ENCODE assay signal across 10 cellular contexts in the genomic region with DNA sequence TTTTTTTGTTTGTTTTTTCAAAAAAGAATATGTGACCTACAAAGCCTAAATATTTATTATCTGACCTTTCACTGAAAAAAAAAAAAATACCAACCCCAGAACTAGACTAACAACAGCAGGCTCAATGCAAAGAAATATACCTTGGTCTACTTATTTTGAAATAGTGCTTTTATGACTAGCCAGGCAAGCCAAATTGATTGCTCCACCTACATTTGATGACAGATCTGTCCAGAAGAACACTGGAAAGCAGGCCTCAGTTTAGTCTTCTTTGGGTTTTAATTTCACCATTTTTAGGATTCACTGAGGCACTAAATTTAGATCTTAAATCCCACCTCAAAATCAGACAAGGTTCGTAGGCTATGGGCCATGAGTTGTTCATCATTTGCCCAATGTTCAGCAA.
DNase-seq lines count a peak whose midpoint lies in the region; ATAC-seq and TF ChIP-seq lines count a peak whose summit lies in the region.
"Had no signal": no experiment of that assay in that cellular context is flagged by ENCODE, and none has a peak within 500 bp of the region (broad histone marks: within the 10 kb centered on the region; RNA-seq: fewer than 3 reads in every experiment).

No MANE protein-coding gene starts in this region.

- H3K9me3 ChIP-seq in HCT116 (ENCODE audit: control insufficient read depth in 1 of 2, insufficient read depth in 1 of 2, low read depth in 1 of 2, low read length in 2 of 2) (no peaks in the 10 kb centered on the region), adrenal gland (replicated peaks in 1 of 3) (no peaks in the 10 kb centered on the region), right cardiac atrium (ENCODE audit: control insufficient read depth, low read length) (no peaks in the 10 kb centered on the region), skeletal muscle tissue (ENCODE audit: control insufficient read depth in 3 of 3, low read length in 3 of 3) (no peaks in the 10 kb centered on the region)
- H3K9me3 ChIP-seq in CD4-positive, alpha-beta memory T cell (ENCODE audit: control insufficient read depth in 1 of 2, low read length in 2 of 2): no peaks in the 10 kb centered on the region

- no peaks in the 10 kb centered on the region for H3K36me3 ChIP-seq in HCT116 (ENCODE audit: control insufficient read depth in 1 of 2, insufficient read depth in 2 of 2, low read length in 2 of 2)
- peaks cover 0 to 5% of the 10 kb centered on the region in 2 donors for H3K36me3 ChIP-seq in adrenal gland (replicated peaks in 1 of 2)
- H3K36me3 ChIP-seq in skeletal muscle tissue (ENCODE audit: control insufficient read depth in 3 of 3, insufficient read depth in 3 of 3, low read length in 3 of 3): peaks cover 0 to 6% (median 5%) of the 10 kb centered on the region in 3 donors
- H3K36me3 ChIP-seq in CD4-positive, alpha-beta memory T cell (ENCODE audit: insufficient read depth, low read length): no peaks in the 10 kb centered on the region

- H3K27ac ChIP-seq in HCT116 (ENCODE audit: low read depth, low read length) (peak overlapping the region; percentile 64), adrenal gland (peak overlapping the region; percentile 62 to 90 (median 77)), right cardiac atrium (ENCODE audit: low read length) (peak overlapping the region; percentile 80), skeletal muscle tissue (ENCODE audit: low read depth, low read length) (peak overlapping the region; percentile 95)
- H3K27ac ChIP-seq in CD4-positive, alpha-beta memory T cell (ENCODE audit: low read depth, low read length): no peak overlapping the region

- no peaks in the 10 kb centered on the region for H3K9me2 ChIP-seq in HCT116 (ENCODE audit: insufficient read depth)

- no peak overlapping the region for H2AFZ ChIP-seq in HCT116 (ENCODE audit: low read depth, low read length, poor library complexity, severe bottlenecking)

- POLR2A ChIA-PET in HCT116 (lab: Charles Lee): no interaction called here
- POLR2A ChIA-PET in CD4-positive, alpha-beta memory T cell (lab: Charles Lee; ENCODE audit: partially characterized antibody): no interaction called here

- no peaks in the 10 kb centered on the region for H3K36me3 Mint-ChIP-seq in CD14-positive monocyte
- H3K36me3 Mint-ChIP-seq in CD4-positive, alpha-beta memory T cell: peaks cover 28 to 38% of the 10 kb centered on the region in 2 donors

- H3K4me1 ChIP-seq in HCT116 (ENCODE audit: control insufficient read depth in 1 of 2, insufficient read depth in 2 of 2, low read length in 2 of 2) (peaks cover 34 to 47% of the 10 kb centered on the region in 2 experiments), adrenal gland (replicated peaks in 1 of 2) (peaks cover 18 to 37% of the 10 kb centered on the region in 2 donors), right cardiac atrium (ENCODE audit: control insufficient read depth, insufficient read depth, low read length) (peaks cover 10% of the 10 kb centered on the region), skeletal muscle tissue (ENCODE audit: control insufficient read depth in 3 of 3, insufficient read depth in 3 of 3, low read length in 3 of 3) (peaks cover 38 to 47% (median 39%) of the 10 kb centered on the region in 3 donors)
- peaks cover 19% of the 10 kb centered on the region for H3K4me1 ChIP-seq in CD4-positive, alpha-beta memory T cell (ENCODE audit: insufficient read depth, low read length)

- WGBS in adrenal gland, 4 donors: 67 to 94% (median 74%) methylated on average over 1 of the region's 1 CpG
- 51% methylated on average over 1 of the region's 1 CpG for WGBS in right cardiac atrium

- TF ChIP-seq CTCF in HCT116 (IDR thresholded peaks at IDR 0.05 in 2 of 3, conservative IDR thresholded peaks at IDR 0.05 in 1 of 3; ENCODE audit: borderline replicate concordance in 1 of 3, insufficient read depth in 1 of 3, low read depth in 2 of 3, low read length in 2 of 3): no peak
- no peak for TF ChIP-seq CTCF in adrenal gland (IDR thresholded peaks at IDR 0.05)
- no peak for TF ChIP-seq CTCF in CD14-positive monocyte (IDR thresholded peaks at IDR 0.05)

- peaks cover 0 to 1% (median 0%) of the 10 kb centered on the region in 3 donors for H3K27me3 Mint-ChIP-seq in CD14-positive monocyte (ENCODE audit: low read depth in 3 of 3)
- H3K27me3 Mint-ChIP-seq in CD4-positive, alpha-beta memory T cell: no peaks in the 10 kb centered on the region
- H3K27me3 Mint-ChIP-seq: CD8-positive, alpha-beta memory T cell had no signal

- RAD21 ChIA-PET in HCT116 (lab: Charles Lee; ENCODE audit: low non-redundant PET in 1 of 2, low total read pairs in 2 of 2, uncharacterized antibody in 2 of 2, unreplicated experiment in 2 of 2): no interaction called here

- peaks cover 5% of the 10 kb centered on the region for H3K4me1 Mint-ChIP-seq in CD14-positive monocyte
- peaks cover 24 to 37% (median 28%) of the 10 kb centered on the region in 4 donors for H3K4me1 Mint-ChIP-seq in CD4-positive, alpha-beta memory T cell

- no peak for TF ChIP-seq RAD21 in HCT116 (IDR thresholded peaks at IDR 0.05; ENCODE audit: low read depth)

- H3K27ac Mint-ChIP-seq in CD14-positive monocyte: no peak overlapping the region
- H3K27ac Mint-ChIP-seq in CD4-positive, alpha-beta memory T cell: peak overlapping the region in 2 of 7 donors; percentile 23 to 88

- ATAC-seq in HCT116 (no peak), right cardiac atrium (no peak)

- peaks cover 25 to 43% (median 33%) of the 10 kb centered on the region in 7 donors for H3K9me3 Mint-ChIP-seq in CD14-positive monocyte
- peaks cover 6 to 34% (median 28%) of the 10 kb centered on the region in 8 donors for H3K9me3 Mint-ChIP-seq in CD4-positive, alpha-beta memory T cell

- CTCF ChIA-PET in HCT116 (lab: Charles Lee): interaction anchor here (1.1 kb wide), 1 partner anchor 255 kb away, joined by 5 read pairs; no protein-coding TSS in a partner anchor
- CTCF ChIA-PET in CD4-positive, alpha-beta memory T cell (lab: Charles Lee; ENCODE audit: partially characterized antibody): no interaction called here

- no peaks in the 10 kb centered on the region for H4K20me1 ChIP-seq in HCT116 (ENCODE audit: insufficient read depth)

- TF ChIP-seq POLR2A in HCT116 (IDR thresholded peaks at IDR 0.05; ENCODE audit: borderline replicate concordance, extremely low read depth, insufficient read depth, insufficient read length): no peak
- no peak for TF ChIP-seq POLR2A in adrenal gland (IDR thresholded peaks at IDR 0.05)
- no peak for TF ChIP-seq POLR2A in erythroblast (IDR thresholded peaks at IDR 0.05; ENCODE audit: low read length)

- BruUV-seq in HCT116 (replicated peaks; lab: Mats Ljungman, UMichigan): no TSS peak

- H3K27me3 ChIP-seq in HCT116 (ENCODE audit: insufficient read depth, low read length) (no peaks in the 10 kb centered on the region), adrenal gland (no peaks in the 10 kb centered on the region), right cardiac atrium (ENCODE audit: control insufficient read depth, insufficient read depth) (no peaks in the 10 kb centered on the region), skeletal muscle tissue (ENCODE audit: control insufficient read depth in 3 of 3, insufficient read depth in 3 of 3, low read length in 3 of 3) (no peaks in the 10 kb centered on the region)
- no peaks in the 10 kb centered on the region for H3K27me3 ChIP-seq in CD4-positive, alpha-beta memory T cell (ENCODE audit: insufficient read depth, low read length)

- H3K9ac ChIP-seq in HCT116 (ENCODE audit: low read length): peak overlapping the region; percentile 40
- H3K9ac ChIP-seq in skeletal muscle tissue (ENCODE audit: low read depth in 1 of 3, low read length in 3 of 3): peak overlapping the region; percentile 1 to 66 (median 58)

- intact Hi-C loops in HCT116 (cut with micrococcal nuclease) (no loop called here), adrenal gland (cut with DNase I) (no loop called here), right cardiac atrium (cut with DNase I) (no loop called here), CD14-positive monocyte (cut with micrococcal nuclease) (no loop called here)
- intact Hi-C loops in CD4-positive, alpha-beta memory T cell (cut with micrococcal nuclease): no loop called here

- no peak overlapping the region for H3K4me3 Mint-ChIP-seq in CD14-positive monocyte
- H3K4me3 Mint-ChIP-seq in CD4-positive, alpha-beta memory T cell: no peak overlapping the region
- H3K4me3 Mint-ChIP-seq: CD8-positive, alpha-beta memory T cell had no signal

- H3K4me3 ChIP-seq in HCT116 (replicated peaks in 1 of 2; ENCODE audit: low read depth in 1 of 2, low read length in 2 of 2): peak overlapping the region in 1 of 2 experiments; percentile 42; a peak in 2 of 4 replicates
- H3K4me3 ChIP-seq in adrenal gland: no peak overlapping the region
- no peak overlapping the region for H3K4me3 ChIP-seq in right cardiac atrium (ENCODE audit: low read length)
- H3K4me3 ChIP-seq in skeletal muscle tissue (ENCODE audit: low read length in 3 of 3): peak overlapping the region in 1 of 3 donors; percentile 5
- no peak overlapping the region for H3K4me3 ChIP-seq in CD4-positive, alpha-beta memory T cell (ENCODE audit: low read length in 2 of 2)

- peak overlapping the region; percentile 75 for H3K4me2 ChIP-seq in HCT116 (ENCODE audit: low read length)

- H3K79me2 ChIP-seq in HCT116 (ENCODE audit: insufficient read depth, low read length): no peaks in the 10 kb centered on the region

- DNase-seq in HCT116 (ENCODE audit: low read depth, low spot score) (no peak), adrenal gland (no peak), right cardiac atrium (no peak), CD14-positive monocyte (ENCODE audit: low spot score) (no peak), NOMO-1 (lab: John Stamatoyannopoulos, UW; ENCODE audit: unreplicated experiment in 2 of 2) (no peak), erythroblast (lab: John Stamatoyannopoulos, UW) (no peak)
- DNase-seq in CD4-positive, alpha-beta memory T cell: no peak
- DNase-seq: CD8-positive, alpha-beta memory T cell; stimulated activated naive CD4-positive, alpha-beta T cell treated with Interleukin-2 at 50 U/mL for 16 hours had no signal

TF ChIP-seq in HCT116, 20 proteins besides CTCF, POLR2A, EP300 and RAD21 (continues in another document):
- no peak for TF ChIP-seq JUND (IDR thresholded peaks at IDR 0.05)
- TF ChIP-seq EZH2phosphoT487 (IDR thresholded peaks at IDR 0.05; ENCODE audit: borderline replicate concordance): no peak
- TF ChIP-seq, protein P1, sequence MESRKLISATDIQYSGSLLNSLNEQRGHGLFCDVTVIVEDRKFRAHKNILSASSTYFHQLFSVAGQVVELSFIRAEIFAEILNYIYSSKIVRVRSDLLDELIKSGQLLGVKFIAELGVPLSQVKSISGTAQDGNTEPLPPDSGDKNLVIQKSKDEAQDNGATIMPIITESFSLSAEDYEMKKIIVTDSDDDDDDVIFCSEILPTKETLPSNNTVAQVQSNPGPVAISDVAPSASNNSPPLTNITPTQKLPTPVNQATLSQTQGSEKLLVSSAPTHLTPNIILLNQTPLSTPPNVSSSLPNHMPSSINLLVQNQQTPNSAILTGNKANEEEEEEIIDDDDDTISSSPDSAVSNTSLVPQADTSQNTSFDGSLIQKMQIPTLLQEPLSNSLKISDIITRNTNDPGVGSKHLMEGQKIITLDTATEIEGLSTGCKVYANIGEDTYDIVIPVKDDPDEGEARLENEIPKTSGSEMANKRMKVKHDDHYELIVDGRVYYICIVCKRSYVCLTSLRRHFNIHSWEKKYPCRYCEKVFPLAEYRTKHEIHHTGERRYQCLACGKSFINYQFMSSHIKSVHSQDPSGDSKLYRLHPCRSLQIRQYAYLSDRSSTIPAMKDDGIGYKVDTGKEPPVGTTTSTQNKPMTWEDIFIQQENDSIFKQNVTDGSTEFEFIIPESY (IDR thresholded peaks at IDR 0.05; ENCODE audit: extremely low read depth, insufficient replicate concordance, low read length): no peak
